13 cellular contexts compared by ENCODE assay signal in the genomic region with DNA sequence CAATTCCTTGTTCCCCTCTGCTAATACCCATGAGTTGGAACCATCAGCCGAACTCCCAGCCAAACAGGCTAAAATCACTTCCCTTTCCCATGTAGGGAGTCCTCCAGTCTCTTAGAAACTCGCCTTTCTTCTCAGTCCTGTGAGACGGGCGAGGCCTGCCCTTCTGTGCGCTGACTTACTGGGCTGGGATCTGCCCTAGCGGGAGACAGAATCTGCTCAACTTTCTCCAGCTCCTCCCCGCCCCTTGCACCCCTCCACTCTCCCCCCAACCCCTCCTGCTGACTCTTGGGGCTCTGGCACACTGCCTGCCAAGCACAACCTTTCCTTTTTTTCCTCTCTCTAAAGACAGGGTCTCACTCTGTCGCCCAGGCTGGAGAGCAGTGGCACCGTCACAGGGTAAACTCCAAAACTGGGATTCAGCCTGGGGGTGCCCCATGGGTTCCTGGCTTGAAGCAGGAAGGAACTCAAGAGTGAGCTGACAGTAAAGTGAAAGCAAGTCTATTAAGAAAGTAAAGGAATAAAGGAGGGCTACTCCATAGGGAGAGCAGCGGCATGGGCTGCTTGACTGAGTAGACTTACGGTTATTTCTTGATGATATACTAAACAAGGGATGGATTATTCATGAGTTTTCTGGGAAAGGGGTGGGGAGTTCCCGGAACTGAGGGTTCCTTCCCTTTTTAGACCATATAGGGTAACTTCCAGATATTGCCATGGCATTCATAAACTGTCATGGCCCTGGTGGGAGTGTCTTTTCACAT. TPM values are rescaled to one million over a fixed set of nuclear protein-coding genes. Genes with fewer than 3 reads are reported as not detected.
DNase-seq lines count a peak whose midpoint lies in the region; ATAC-seq, FAIRE-seq and TF ChIP-seq lines count a peak whose summit lies in the region.
"Had no signal": no experiment of that assay in that cellular context is flagged by ENCODE, and none has a peak within 500 bp of the region (broad histone marks: within the 10 kb centered on the region; RNA-seq: fewer than 3 reads in every experiment).

No MANE protein-coding gene starts in this region.

- CTCF ChIA-PET in K562 (lab: Yijun Ruan, JAX; ENCODE audit: low intra/inter-chr PET ratio): no interaction called here

- H3K4me3 ChIP-seq in K562: peak overlapping the region; percentile 27
- peak overlapping the region; percentile 18; the same call in 1 of the 2 replicates for H3K4me3 ChIP-seq in iPS-20b (ENCODE audit: low read length)

- peak overlapping the region; percentile 81 for H3K4me2 ChIP-seq in K562 (ENCODE audit: insufficient read depth, low read length)

- BruUV-seq in K562 (replicated peaks; lab: Mats Ljungman, UMichigan): TSS peak; percentile 92

- no peaks in the 10 kb centered on the region for H3K9me3 ChIP-seq in K562 (replicated peaks; ENCODE audit: control insufficient read depth, insufficient read depth, low read depth, low read length)
- no peaks in the 10 kb centered on the region for H3K9me3 ChIP-seq in iPS-20b (ENCODE audit: insufficient read depth, low read depth, low read length)

- no peaks in the 10 kb centered on the region for H3K9me1 ChIP-seq in K562 (ENCODE audit: control insufficient read depth, insufficient read depth, low read length)

- peak overlapping the region; percentile 77 to 88; a peak in 3 of 4 replicates for H3K9ac ChIP-seq in K562 (ENCODE audit: insufficient read depth in 1 of 2, low read depth in 2 of 2, low read length in 2 of 2)
- H3K9ac ChIP-seq in iPS-20b (ENCODE audit: low read depth, low read length): peak overlapping the region; percentile 7; the same call in 1 of the 2 replicates

- POLR2A ChIA-PET in K562 (lab: Yijun Ruan, JAX): interaction anchor here (0.5 to 1.6 kb wide), 9 partner anchors 12 to 128 kb away, joined by 3 to 6 read pairs (median 4); no protein-coding TSS in a partner anchor

- no peak for TF ChIP-seq RAD21 in K562 (CRISPR knock-in tag; conservative IDR thresholded peaks at IDR 0.05 in 1 of 2, IDR thresholded peaks at IDR 0.05 in 1 of 2)

- peak; percentile 35; the same call in 1 of the 2 replicates for TF ChIP-seq EP300 in K562 (IDR thresholded peaks at IDR 0.05; ENCODE audit: low read length)

- FAIRE-seq in K562 (lab: Jason Lieb, UNC): peak; percentile 93
- no peak for FAIRE-seq in GM19239 (lab: Jason Lieb, UNC)
- FAIRE-seq: TTC549 had no signal

- peak; percentile 81 for ATAC-seq in K562
- no peak for ATAC-seq in HG02970 (IDR thresholded peaks at IDR 0.05; ENCODE audit: low FRiP score, unreplicated experiment)

- H3K27me3 ChIP-seq in K562 (ENCODE audit: control insufficient read depth in 2 of 2, insufficient read depth in 2 of 2, low read length in 2 of 2) (no peaks in the 10 kb centered on the region), iPS-20b (ENCODE audit: insufficient read depth, low read length) (peaks cover 6% of the 10 kb centered on the region; the same call in 1 of the 2 replicates)

- peak overlapping the region; percentile 94 for H3K27ac ChIP-seq in K562 (ENCODE audit: extremely low read depth, low read depth, low read length)
- H3K27ac ChIP-seq in iPS-20b (ENCODE audit: low read length): peak overlapping the region; percentile 3

- intact Hi-C loops in K562 (cut with micrococcal nuclease): loop anchor here (10.0 kb wide), 1 partner anchor 88 kb away; a partner anchor contains a TSS
- intact Hi-C loops in posterior cingulate gyrus (cut with DNase I): loop anchor here (5.0 to 10.0 kb wide), 2 partner anchors 80 to 298 kb away; a partner anchor contains a TSS

- in situ Hi-C loops in G401 (cut with HindIII; ENCODE audit: low sequenced_read_pairs): no loop called here
- in situ Hi-C loops in K562 (cut with MboI): loop anchor here (10.0 kb wide), 1 partner anchor 298 kb away; no protein-coding TSS in a partner anchor

- H3K4me1 ChIP-seq in K562 (replicated peaks in 1 of 2; ENCODE audit: control insufficient read depth in 2 of 2, insufficient read depth in 2 of 2, low read length in 2 of 2) (peaks cover 14 to 24% of the 10 kb centered on the region in 2 experiments), iPS-20b (ENCODE audit: insufficient read depth, low read length) (peaks cover 26% of the 10 kb centered on the region; the same call in 1 of the 2 replicates)

- peak overlapping the region; percentile 93 for H2AFZ ChIP-seq in K562 (ENCODE audit: low read depth, low read length)

- DNase-seq in G401 (ENCODE audit: low spot score) (peak; percentile 40), K562 (ENCODE audit: extremely low read depth in 1 of 4, low spot score in 3 of 4) (peak; percentile 51 to 92 (median 60)), posterior cingulate gyrus (peak in 6 of 10 donors; percentile 32 to 86 (median 66)), NCI-H524 (lab: John Stamatoyannopoulos, UW) (no peak), HuH-7.5 (ENCODE audit: low spot score) (no peak), GM19239 (ENCODE audit: insufficient read length, low spot score) (no peak)
- DNase-seq: CD4-positive, CD25-positive, alpha-beta regulatory T cell; HCEC 1CT; NCI-H774 had no signal

- 2% methylated on average over 8 of the region's 12 CpGs for WGBS in K562 (ENCODE audit: insufficient coverage, low coverage, missing lambda C conversion rate)

- no peak for TF ChIP-seq CTCF in K562 (IDR thresholded peaks at IDR 0.05 in 2 of 3, conservative IDR thresholded peaks at IDR 0.05 in 1 of 3; ENCODE audit: insufficient read depth in 2 of 3, low read depth in 1 of 3, low read length in 3 of 3)

- peak; percentile 99 for TF ChIP-seq POLR2A in K562 (conservative IDR thresholded peaks at IDR 0.05)

- no peaks in the 10 kb centered on the region for H3K79me2 ChIP-seq in K562 (ENCODE audit: control insufficient read depth, insufficient read depth, low read length)

- no peaks in the 10 kb centered on the region for H4K20me1 ChIP-seq in K562 (replicated peaks; ENCODE audit: control insufficient read depth, insufficient read depth, low read length)

- H3K36me3 ChIP-seq in K562 (ENCODE audit: control insufficient read depth, insufficient read depth, low read length) (no peaks in the 10 kb centered on the region), iPS-20b (ENCODE audit: insufficient read depth, low read depth, low read length) (no peaks in the 10 kb centered on the region)

TF ChIP-seq in K562, 482 proteins besides CTCF, POLR2A, EP300 and RAD21 (continues in another document):
- TF ChIP-seq, protein P1, sequence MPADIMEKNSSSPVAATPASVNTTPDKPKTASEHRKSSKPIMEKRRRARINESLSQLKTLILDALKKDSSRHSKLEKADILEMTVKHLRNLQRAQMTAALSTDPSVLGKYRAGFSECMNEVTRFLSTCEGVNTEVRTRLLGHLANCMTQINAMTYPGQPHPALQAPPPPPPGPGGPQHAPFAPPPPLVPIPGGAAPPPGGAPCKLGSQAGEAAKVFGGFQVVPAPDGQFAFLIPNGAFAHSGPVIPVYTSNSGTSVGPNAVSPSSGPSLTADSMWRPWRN (IDR thresholded peaks at IDR 0.05; ENCODE audit: low read depth): no peak
- TF ChIP-seq LEF1 (IDR thresholded peaks at IDR 0.05): no peak
- TF ChIP-seq, protein P2, sequence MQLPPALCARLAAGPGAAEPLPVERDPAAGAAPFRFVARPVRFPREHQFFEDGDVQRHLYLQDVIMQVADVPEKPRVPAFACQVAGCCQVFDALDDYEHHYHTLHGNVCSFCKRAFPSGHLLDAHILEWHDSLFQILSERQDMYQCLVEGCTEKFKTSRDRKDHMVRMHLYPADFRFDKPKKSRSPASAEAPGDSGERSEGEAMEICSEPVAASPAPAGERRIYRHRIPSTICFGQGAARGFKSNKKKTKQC (CRISPR knock-in tag; IDR thresholded peaks at IDR 0.05): no peak
- no peak for TF ChIP-seq MEF2D (tag; conservative IDR thresholded peaks at IDR 0.05; ENCODE audit: low read depth)
- no peak; a peak in 1 of 4 replicates for TF ChIP-seq ARNT (IDR thresholded peaks at IDR 0.05)
- no peak for TF ChIP-seq NR2F6 (CRISPR knock-in tag; IDR thresholded peaks at IDR 0.05)
- no peak for TF ChIP-seq ZNF507 (tag; conservative IDR thresholded peaks at IDR 0.05)

RNA-seq across cellular contexts. Expression of a gene that starts 53.1 kb away (rescaled TPM):
- 7.9 and 20.7 TPM in 2 replicates for total RNA-seq in G401 (2014; rRNA removed; shearing (Covaris generic))
- 9.5 and 19.2 TPM in 2 replicates for total RNA-seq in K562 (2011; cell fraction: chromatin; rRNA removed; ENCODE audit: low replicate concordance)
- 12.4 and 12.8 TPM in 2 replicates for total RNA-seq in K562 (2011; cell fraction: nucleolus; rRNA removed)
- total RNA-seq in K562 (2011; cell fraction: nucleoplasm; rRNA removed): 11.4 and 13.8 TPM in 2 replicates
- total RNA-seq in K562 (2014; rRNA removed): 5.5 and 6.9 TPM in 2 replicates
- total RNA-seq in K562 (2014; rRNA removed; fragmentation: Illumina TruSeq; extraction: Trizol): 0.80 and 0.91 TPM in 2 replicates
- 3.0 TPM in 2 replicates for total RNA-seq in K562 (2015; rRNA removed; fragmentation: Illumina TruSeq; extraction: Trizol)
- 5.7 and 7.2 TPM in 2 replicates for total RNA-seq in K562 (2021)
- polyA plus RNA-seq in K562 (2011; rRNA removed): 2.7 and 3.0 TPM in 2 replicates
- 2.8 and 9.9 TPM in 2 replicates for polyA plus RNA-seq in K562 (2011; cell fraction: cytosol; rRNA removed)
- polyA plus RNA-seq in K562 (2011; cell fraction: nucleus; rRNA removed): 4.6 and 10.5 TPM in 2 replicates
- 5.3 and 46.5 TPM in 2 replicates for polyA plus RNA-seq in K562 (2012)
- 1.6 and 2.6 TPM in 2 replicates for polyA plus RNA-seq in K562 (2014; fragmentation: Illumina TruSeq; extraction: Trizol)
- under 1 TPM; 0.15 to 0.17 TPM for polyA plus RNA-seq in K562 (2014; fragmentation: Nextera tagmentation; extraction: Ambion mirVana)
- polyA plus RNA-seq in K562 (2014; rRNA removed): 4.9 and 6.9 TPM in 2 replicates
- 1.1 and 2.6 TPM in 2 replicates for polyA minus RNA-seq in K562 (2011; rRNA and poly(A)+ RNA removed)
- 1.0 and 2.4 TPM in 2 replicates for polyA minus RNA-seq in K562 (2011; cell fraction: cytosol; rRNA and poly(A)+ RNA removed)
- polyA minus RNA-seq in K562 (2011; cell fraction: nucleus; rRNA and poly(A)+ RNA removed): 4.3 and 5.3 TPM in 2 replicates
- total RNA-seq: HT1080 had no signal

Comparison
In these comparisons a context has a peak if more than half of its experiments do, and no peak if none do; other contexts are left out.
1. DNase-seq: peak in G401 (single experiment), K562 (4 of 4) and posterior cingulate gyrus (6 of 10); none in NCI-H524 (0 of 2), HuH-7.5 (single experiment) and GM19239 (single experiment).